ENCODE assay signal across 2 cellular contexts in the genomic region with DNA sequence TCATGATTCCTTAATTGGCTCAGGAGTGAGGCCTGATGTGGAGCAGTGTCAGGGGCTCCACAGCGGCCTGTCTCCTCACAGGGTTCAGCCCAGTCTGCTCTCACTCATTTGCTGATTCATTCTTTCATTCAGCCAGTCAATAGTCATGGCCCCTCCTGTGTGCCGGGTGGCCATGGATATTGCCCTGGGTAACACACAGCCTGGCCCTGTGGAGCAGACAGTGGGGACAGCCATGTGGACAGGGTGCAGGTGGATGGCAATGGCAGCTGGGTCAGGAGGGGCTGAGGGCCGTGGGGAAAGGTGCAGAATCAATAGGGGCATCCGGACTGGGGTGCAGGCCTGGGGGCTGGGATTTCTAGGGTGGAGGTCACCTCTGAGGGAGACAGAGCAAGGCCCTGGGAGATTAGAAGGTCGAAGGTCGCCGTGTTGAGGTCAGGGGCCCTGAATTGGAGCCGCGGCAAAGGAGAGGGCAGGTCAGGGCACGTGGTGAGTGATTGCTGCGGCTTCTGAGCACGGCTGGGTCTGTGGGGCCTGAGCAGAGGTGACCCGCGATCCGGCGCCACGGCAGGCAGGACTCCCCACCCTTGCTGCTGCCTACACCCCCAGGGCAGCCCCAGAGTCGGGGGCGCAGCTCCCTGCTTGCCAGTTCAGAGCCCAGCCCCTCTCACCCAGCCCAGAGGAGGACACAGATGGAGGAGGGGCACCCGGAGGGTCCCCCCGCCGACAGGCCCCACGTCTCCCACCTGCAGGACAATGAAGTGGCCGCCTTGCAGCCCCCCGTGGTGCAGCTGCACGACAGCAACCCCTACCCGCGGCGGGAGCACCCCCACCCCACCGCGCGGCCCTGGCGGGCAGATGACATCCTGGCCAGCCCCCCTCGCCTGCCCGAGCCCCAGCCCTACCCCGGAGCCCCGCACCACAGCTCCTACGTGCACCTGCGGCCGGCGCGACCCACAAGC.
TF ChIP-seq lines count a peak whose summit lies in the region.

No MANE protein-coding gene starts in this region.

TF ChIP-seq in IMR-90, 13 proteins besides CTCF, POLR2A, EP300 and RAD21:
- TF ChIP-seq, protein P1, sequence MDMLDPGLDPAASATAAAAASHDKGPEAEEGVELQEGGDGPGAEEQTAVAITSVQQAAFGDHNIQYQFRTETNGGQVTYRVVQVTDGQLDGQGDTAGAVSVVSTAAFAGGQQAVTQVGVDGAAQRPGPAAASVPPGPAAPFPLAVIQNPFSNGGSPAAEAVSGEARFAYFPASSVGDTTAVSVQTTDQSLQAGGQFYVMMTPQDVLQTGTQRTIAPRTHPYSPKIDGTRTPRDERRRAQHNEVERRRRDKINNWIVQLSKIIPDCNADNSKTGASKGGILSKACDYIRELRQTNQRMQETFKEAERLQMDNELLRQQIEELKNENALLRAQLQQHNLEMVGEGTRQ (IDR thresholded peaks at IDR 0.05; ENCODE audit: low read depth, low read length): no peak
- TF ChIP-seq MAZ (IDR thresholded peaks at IDR 0.05; ENCODE audit: borderline replicate concordance, low read depth, low read length) (no peak), RFX5 (IDR thresholded peaks at IDR 0.05; ENCODE audit: low read depth, low read length) (no peak), BHLHE40 (IDR thresholded peaks at IDR 0.05; ENCODE audit: low read depth, low read length) (no peak), SMC3 (IDR thresholded peaks at IDR 0.05; ENCODE audit: low read depth, low read length) (no peak), MXI1 (IDR thresholded peaks at IDR 0.05; ENCODE audit: borderline replicate concordance, low read depth, low read length) (no peak), MAFK (IDR thresholded peaks at IDR 0.05; ENCODE audit: low read depth, low read length) (no peak)
- TF ChIP-seq, protein P2, sequence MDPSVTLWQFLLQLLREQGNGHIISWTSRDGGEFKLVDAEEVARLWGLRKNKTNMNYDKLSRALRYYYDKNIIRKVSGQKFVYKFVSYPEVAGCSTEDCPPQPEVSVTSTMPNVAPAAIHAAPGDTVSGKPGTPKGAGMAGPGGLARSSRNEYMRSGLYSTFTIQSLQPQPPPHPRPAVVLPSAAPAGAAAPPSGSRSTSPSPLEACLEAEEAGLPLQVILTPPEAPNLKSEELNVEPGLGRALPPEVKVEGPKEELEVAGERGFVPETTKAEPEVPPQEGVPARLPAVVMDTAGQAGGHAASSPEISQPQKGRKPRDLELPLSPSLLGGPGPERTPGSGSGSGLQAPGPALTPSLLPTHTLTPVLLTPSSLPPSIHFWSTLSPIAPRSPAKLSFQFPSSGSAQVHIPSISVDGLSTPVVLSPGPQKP (IDR thresholded peaks at IDR 0.05; ENCODE audit: borderline replicate concordance, low read depth, low read length): no peak

TF ChIP-seq in H1, 55 proteins besides CTCF, POLR2A, EP300 and RAD21:
- TF ChIP-seq CBX5 (IDR thresholded peaks at IDR 0.05; ENCODE audit: low read depth, low read length) (no peak), POLR2AphosphoS5 (IDR thresholded peaks at IDR 0.05; ENCODE audit: low read depth, low read length) (peak; percentile 53; the same call in 1 of the 2 replicates)
